In genomic region chr5:1516615-1517601, GRCh38 we compare ENCODE assay signal across 9 cellular contexts. TPM values are rescaled to one million over a fixed set of nuclear protein-coding genes. Genes with fewer than 3 reads are reported as not detected.
A peak's percentile ranks its signal among the peaks of the same experiment; 100 is the strongest.
DNase-seq lines count a peak whose midpoint lies in the region; ATAC-seq and TF ChIP-seq lines count a peak whose summit lies in the region.
"Had no signal": no experiment of that assay in that cellular context is flagged by ENCODE, and none has a peak within 500 bp of the region (broad histone marks: within the 10 kb centered on the region; RNA-seq: fewer than 3 reads in every experiment).

No MANE protein-coding gene starts in this region.

- H3K9me3 ChIP-seq in HUES64 (ENCODE audit: insufficient read depth, low read depth, low read length) (no peaks in the 10 kb centered on the region), endodermal cell (ENCODE audit: control insufficient read depth, low read length) (no peaks in the 10 kb centered on the region), esophagus squamous epithelium (no peaks in the 10 kb centered on the region)
- H3K9me3 ChIP-seq: breast epithelium had no signal

- no peak for TF ChIP-seq POLR2A in esophagus squamous epithelium (IDR thresholded peaks at IDR 0.05)

- H3K36me3 ChIP-seq in HUES64 (ENCODE audit: insufficient read depth, low read length) (peaks cover 69% of the 10 kb centered on the region), endodermal cell (ENCODE audit: control insufficient read depth, insufficient read depth, low read length) (peaks cover 32% of the 10 kb centered on the region), esophagus squamous epithelium (peaks cover 0 to 56% (median 5%) of the 10 kb centered on the region in 3 donors)
- H3K36me3 ChIP-seq: breast epithelium had no signal

- H3K4me1 ChIP-seq in HUES64 (ENCODE audit: insufficient read depth, low read length) (peaks cover 55% of the 10 kb centered on the region), endodermal cell (ENCODE audit: control insufficient read depth, insufficient read depth, low read length) (peaks cover 4% of the 10 kb centered on the region), esophagus squamous epithelium (peaks cover 2 to 22% (median 7%) of the 10 kb centered on the region in 3 donors)
- H3K4me1 ChIP-seq: breast epithelium had no signal

- H3K9ac ChIP-seq in HUES64 (ENCODE audit: low read depth, low read length) (peak overlapping the region; percentile 71), endodermal cell (ENCODE audit: extremely low read depth, low read length, poor library complexity, severe bottlenecking) (no peak overlapping the region)

- H3K4me3 ChIP-seq in HUES64 (ENCODE audit: low read length) (no peak overlapping the region), endodermal cell (ENCODE audit: low read length) (no peak overlapping the region), esophagus squamous epithelium (no peak overlapping the region)
- H3K4me3 ChIP-seq: breast epithelium had no signal

- H3K36me3 Mint-ChIP-seq in endodermal cell (ENCODE audit: low read depth): peaks cover 32% of the 10 kb centered on the region
- no peaks in the 10 kb centered on the region for H3K36me3 Mint-ChIP-seq in natural killer cell treated with Interleukin-12 subunit alpha and Interleukin-12 subunit beta and Interleukin-15 and Interleukin-18, amount 100 ng/mL, for 72 hours

- intact Hi-C loops in esophagus squamous epithelium (cut with DNase I): no loop called here

- peak overlapping the region; percentile 94 for H3K27ac Mint-ChIP-seq in endodermal cell
- H3K27ac Mint-ChIP-seq in natural killer cell treated with Interleukin-12 subunit alpha and Interleukin-12 subunit beta and Interleukin-15 and Interleukin-18, amount 100 ng/mL, for 72 hours: peak overlapping the region; percentile 64 to 85

- no peaks in the 10 kb centered on the region for H3K27me3 Mint-ChIP-seq in endodermal cell (ENCODE audit: insufficient read depth)
- H3K27me3 Mint-ChIP-seq in natural killer cell treated with Interleukin-12 subunit alpha and Interleukin-12 subunit beta and Interleukin-15 and Interleukin-18, amount 100 ng/mL, for 72 hours: no peaks in the 10 kb centered on the region

- DNase-seq in AG09319 (ENCODE audit: extremely low read depth, low read depth): peak; percentile 44
- peak; percentile 55 for DNase-seq in endodermal cell
- DNase-seq in natural killer cell treated with Interleukin-12 subunit alpha and Interleukin-12 subunit beta and Interleukin-15 and Interleukin-18, amount 100 ng/mL, for 72 hours (ENCODE audit: low spot score): no peak
- no peak for DNase-seq in esophagus squamous epithelium (lab: John Stamatoyannopoulos, UW)
- no peak for DNase-seq in KG1 (lab: John Stamatoyannopoulos, UW)
- DNase-seq in activated T-cell treated with anti-CD3 and anti-CD28 coated beads for 4 hours: no peak

- no peaks in the 10 kb centered on the region for H3K9me3 Mint-ChIP-seq in endodermal cell
- H3K9me3 Mint-ChIP-seq in natural killer cell treated with Interleukin-12 subunit alpha and Interleukin-12 subunit beta and Interleukin-15 and Interleukin-18, amount 100 ng/mL, for 72 hours: no peaks in the 10 kb centered on the region

- H3K4me1 Mint-ChIP-seq in endodermal cell: peaks cover 37% of the 10 kb centered on the region
- peaks cover 61 to 75% of the 10 kb centered on the region in 2 donors for H3K4me1 Mint-ChIP-seq in natural killer cell treated with Interleukin-12 subunit alpha and Interleukin-12 subunit beta and Interleukin-15 and Interleukin-18, amount 100 ng/mL, for 72 hours (ENCODE audit: low read depth in 2 of 2)

- H3K27ac ChIP-seq in HUES64 (ENCODE audit: low read depth, low read length) (peak overlapping the region; percentile 100), endodermal cell (ENCODE audit: low read depth, low read length) (no peak overlapping the region), esophagus squamous epithelium (peak overlapping the region in 1 of 4 donors; percentile 55)
- H3K27ac ChIP-seq: breast epithelium had no signal

- no peak overlapping the region for H3K4me3 Mint-ChIP-seq in endodermal cell
- H3K4me3 Mint-ChIP-seq in natural killer cell treated with Interleukin-12 subunit alpha and Interleukin-12 subunit beta and Interleukin-15 and Interleukin-18, amount 100 ng/mL, for 72 hours: peak overlapping the region; percentile 61

- H3K27me3 ChIP-seq in HUES64 (ENCODE audit: insufficient read depth, low read length) (no peaks in the 10 kb centered on the region), endodermal cell (ENCODE audit: control insufficient read depth, insufficient read depth, low read length, poor library complexity, severe bottlenecking) (no peaks in the 10 kb centered on the region), esophagus squamous epithelium (no peaks in the 10 kb centered on the region)
- H3K27me3 ChIP-seq: breast epithelium had no signal

- WGBS in HUES64: 85% methylated on average over 19 of the region's 19 CpGs
- WGBS in endodermal cell (ENCODE audit: insufficient coverage in 1 of 2, insufficient read length in 1 of 2), 2 experiments: 89 to 90% methylated on average over 13 to 19 of the region's 19 CpGs
- WGBS in esophagus squamous epithelium, 2 donors: 41 to 72% methylated on average over 7 to 16 of the region's 19 CpGs

- no peak for TF ChIP-seq CTCF in AG09319 (IDR thresholded peaks at IDR 0.05; ENCODE audit: low read depth, low read length)
- TF ChIP-seq CTCF in endodermal cell (conservative IDR thresholded peaks at IDR 0.05): no peak
- no peak for TF ChIP-seq CTCF in esophagus squamous epithelium (IDR thresholded peaks at IDR 0.05)

- no peak for ATAC-seq in natural killer cell treated with Interleukin-12 subunit alpha and Interleukin-12 subunit beta and Interleukin-15 and Interleukin-18, amount 100 ng/mL, for 72 hours
- no peak for ATAC-seq in HG02973 (IDR thresholded peaks at IDR 0.05; ENCODE audit: unreplicated experiment)

RNA-seq across cellular contexts. Expression of gene LPCAT1, which starts 6.9 kb away (rescaled TPM):
- 104 TPM for polyA plus RNA-seq in HUES64 (2013, experiment 1 of 2)
- 105 TPM for polyA plus RNA-seq in HUES64 (2013, experiment 2 of 2)
- total RNA-seq in endodermal cell (100 to 1,000 TPM in 1 of 2 donors, 10 to 100 TPM in 1; 78.5 to 124 TPM), esophagus squamous epithelium (10 to 100 TPM in 3 of 4 donors, 1 to 10 TPM in 1; 7.7 to 44.8 (median 12.0) TPM)
- polyA plus RNA-seq in endodermal cell (2013, experiment 1 of 2): 72.3 TPM
- polyA plus RNA-seq in endodermal cell (2013, experiment 2 of 2): 67.4 TPM
- 100 to 1,000 TPM in 1 of 2 donors, 10 to 100 TPM in 1; 90.0 to 179 TPM for total RNA-seq in natural killer cell treated with Interleukin-12 subunit alpha and Interleukin-12 subunit beta and Interleukin-15 and Interleukin-18, amount 100 ng/mL, for 72 hours

Comparison
In these comparisons a context has a peak if more than half of its experiments do, and no peak if none do; other contexts are left out.
1. DNase-seq: peak in AG09319 (single experiment) and endodermal cell (single experiment); none in natural killer cell treated with Interleukin-12 subunit alpha and Interleukin-12 subunit beta and Interleukin-15 and Interleukin-18, amount 100 ng/mL, for 72 hours (single experiment), esophagus squamous epithelium (single experiment), KG1 (single experiment) and activated T-cell treated with anti-CD3 and anti-CD28 coated beads for 4 hours (single experiment).